ENCODE assay signal across 14 cellular contexts in the genomic region with DNA sequence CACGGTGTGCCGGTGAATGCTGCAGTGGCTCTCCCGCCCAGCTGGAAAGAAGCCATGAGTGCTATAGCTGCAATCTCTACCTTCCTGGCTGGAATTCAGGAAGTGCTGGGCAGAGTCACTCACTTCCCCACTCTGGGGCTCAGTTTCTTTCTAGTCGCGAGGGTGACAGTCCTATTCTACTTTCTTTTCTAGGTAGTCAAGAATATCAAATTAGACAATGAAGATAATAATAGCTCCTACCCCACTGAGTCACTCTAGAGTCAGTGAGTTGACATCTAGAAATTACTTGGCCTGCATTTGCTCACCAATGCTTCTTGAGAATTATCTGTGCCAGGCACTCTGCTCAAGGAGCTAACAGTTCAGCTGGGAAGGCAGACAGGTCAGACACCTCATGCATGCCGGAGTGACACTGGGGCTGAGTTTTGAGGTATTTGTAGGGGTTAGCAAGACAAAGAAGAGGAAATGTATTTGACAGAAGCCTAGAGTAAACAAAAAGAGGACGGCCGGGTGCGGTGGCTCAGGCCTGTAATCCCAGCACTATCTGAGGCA. TPM values are rescaled to one million over a fixed set of nuclear protein-coding genes. Genes with fewer than 3 reads are reported as not detected.
DNase-seq lines count a peak whose midpoint lies in the region; ATAC-seq, FAIRE-seq and TF ChIP-seq lines count a peak whose summit lies in the region.
"Had no signal": no experiment of that assay in that cellular context is flagged by ENCODE, and none has a peak within 500 bp of the region (broad histone marks: within the 10 kb centered on the region; RNA-seq: fewer than 3 reads in every experiment).

No MANE protein-coding gene starts in this region.

- H4K20me1 ChIP-seq in endothelial cell of umbilical vein (replicated peaks; ENCODE audit: control insufficient read depth, extremely low read depth, insufficient read depth, low read length): no peaks in the 10 kb centered on the region

- FAIRE-seq in endothelial cell of umbilical vein (lab: Jason Lieb, UNC) (peak; percentile 82), small intestine (lab: Jason Lieb, UNC) (no peak)

- peak overlapping the region; percentile 15 for H3K9ac ChIP-seq in endothelial cell of umbilical vein (replicated peaks; ENCODE audit: extremely low read depth, insufficient read depth, low read length)
- H3K9ac ChIP-seq: parathyroid adenoma had no signal

- no peaks in the 10 kb centered on the region for H3K9me3 ChIP-seq in RWPE2 (ENCODE audit: severe bottlenecking)
- no peaks in the 10 kb centered on the region for H3K9me3 ChIP-seq in endothelial cell of umbilical vein (replicated peaks; ENCODE audit: control insufficient read depth, insufficient read depth, low read length)
- H3K9me3 ChIP-seq in small intestine (ENCODE audit: control insufficient read depth, low read depth): no peaks in the 10 kb centered on the region
- H3K9me3 ChIP-seq: body of pancreas had no signal

- H3K79me2 ChIP-seq in endothelial cell of umbilical vein (ENCODE audit: control insufficient read depth, insufficient read depth, low read length): peaks cover 5% of the 10 kb centered on the region
- H3K79me2 ChIP-seq: parathyroid adenoma had no signal

- peak overlapping the region; percentile 87 for H3K27ac Mint-ChIP-seq in activated naive CD4-positive, alpha-beta T cell treated with anti-CD3 and anti-CD28 coated beads for 36 hours

- no peak overlapping the region for H3K4me3 ChIP-seq in RWPE2 (ENCODE audit: severe bottlenecking)
- peak overlapping the region in 1 of 3 experiments; percentile 2 for H3K4me3 ChIP-seq in endothelial cell of umbilical vein (replicated peaks in 1 of 3; ENCODE audit: insufficient read depth in 1 of 3, low read depth in 1 of 3, low read length in 3 of 3)
- H3K4me3 ChIP-seq in small intestine (ENCODE audit: low read depth in 1 of 2, low read length in 2 of 2): no peak overlapping the region
- H3K4me3 ChIP-seq: body of pancreas had no signal

- intact Hi-C loops in activated naive CD4-positive, alpha-beta T cell treated with anti-CD3 and anti-CD28 coated beads for 36 hours (cut with micrococcal nuclease): loop anchor here (10.0 kb wide), 1 partner anchor 499 kb away; a partner anchor contains a TSS
- intact Hi-C loops in endothelial cell of umbilical vein (cut with micrococcal nuclease): no loop called here
- intact Hi-C loops in Right ventricle myocardium superior (cut with DNase I): loop anchor here (5.0 kb wide), 1 partner anchor 246 kb away; a partner anchor contains a TSS

- peak overlapping the region; percentile 55 for H3K4me2 ChIP-seq in endothelial cell of umbilical vein (ENCODE audit: insufficient read depth, low read length)

- H3K4me3 Mint-ChIP-seq in activated naive CD4-positive, alpha-beta T cell treated with anti-CD3 and anti-CD28 coated beads for 36 hours: peak overlapping the region; percentile 63

- peak overlapping the region; percentile 5 for H2AFZ ChIP-seq in endothelial cell of umbilical vein (ENCODE audit: low read depth, low read length)
- H2AFZ ChIP-seq: parathyroid adenoma had no signal

- dilution Hi-C loops in endothelial cell of umbilical vein (cut with MboI; ENCODE audit: extremely low pct_ligation_motif_present, low sequenced_read_pairs): no loop called here

- ATAC-seq in RWPE2 (ENCODE audit: low read depth): no peak
- ATAC-seq in Right ventricle myocardium superior (ENCODE audit: poor library complexity): no peak
- ATAC-seq: body of pancreas, left cardiac atrium had no signal

- no peaks in the 10 kb centered on the region for H3K27me3 ChIP-seq in RWPE2 (ENCODE audit: insufficient read depth, poor library complexity, severe bottlenecking)
- H3K27me3 ChIP-seq in endothelial cell of umbilical vein (ENCODE audit: control insufficient read depth in 2 of 2, insufficient read depth in 2 of 2, low read length in 2 of 2): no peaks in the 10 kb centered on the region
- H3K27me3 ChIP-seq in small intestine (ENCODE audit: control insufficient read depth in 2 of 2, insufficient read depth in 2 of 2, low read length in 2 of 2): no peaks in the 10 kb centered on the region
- H3K27me3 ChIP-seq: body of pancreas had no signal

- H3K9me1 ChIP-seq in endothelial cell of umbilical vein (replicated peaks; ENCODE audit: control insufficient read depth, extremely low read depth, insufficient read depth, low read length): no peaks in the 10 kb centered on the region

- no TSS peak for BruUV-seq in endothelial cell of umbilical vein (replicated peaks; lab: Mats Ljungman, UMichigan)

- H3K36me3 Mint-ChIP-seq in activated naive CD4-positive, alpha-beta T cell treated with anti-CD3 and anti-CD28 coated beads for 36 hours (ENCODE audit: low read depth): peaks cover 67% of the 10 kb centered on the region

- TF ChIP-seq POLR2A in endothelial cell of umbilical vein (IDR thresholded peaks at IDR 0.05; ENCODE audit: low read depth, low read length): peak; percentile 19

- peak; percentile 68 for DNase-seq in activated naive CD4-positive, alpha-beta T cell treated with anti-CD3 and anti-CD28 coated beads for 36 hours
- DNase-seq in activated naive CD4-positive, alpha-beta T cell (lab: John Stamatoyannopoulos, UW): no peak
- DNase-seq in RWPE2 (ENCODE audit: low spot score) (no peak), endothelial cell of umbilical vein (ENCODE audit: low read depth, low spot score) (peak; percentile 42), small intestine (peak; percentile 62), NCI-H2171 (lab: John Stamatoyannopoulos, UW) (no peak), Right ventricle myocardium superior (no peak), ACHN (no peak)
- DNase-seq: body of pancreas, left cardiac atrium, NCI-H1048, NCI-H748 treated with DMSO at 0.1 percent for 48 hours had no signal

- H3K36me3 ChIP-seq in RWPE2 (ENCODE audit: low read depth): peaks cover 63% of the 10 kb centered on the region
- H3K36me3 ChIP-seq in endothelial cell of umbilical vein (ENCODE audit: control insufficient read depth in 2 of 2, extremely low read depth in 1 of 2, insufficient read depth in 2 of 2, low read length in 2 of 2): no peaks in the 10 kb centered on the region
- H3K36me3 ChIP-seq in small intestine (ENCODE audit: control insufficient read depth in 2 of 2, insufficient read depth in 2 of 2, low read length in 2 of 2): no peaks in the 10 kb centered on the region

- peaks cover 12% of the 10 kb centered on the region for H3K4me1 ChIP-seq in RWPE2 (ENCODE audit: insufficient read depth, poor library complexity, severe bottlenecking)
- peaks cover 33% of the 10 kb centered on the region for H3K4me1 ChIP-seq in endothelial cell of umbilical vein (ENCODE audit: control insufficient read depth, extremely low read depth, insufficient read depth, low read length)
- H3K4me1 ChIP-seq in small intestine (ENCODE audit: control insufficient read depth in 2 of 2, insufficient read depth in 1 of 2, low read depth in 1 of 2, low read length in 1 of 2): no peaks in the 10 kb centered on the region
- H3K4me1 ChIP-seq: parathyroid adenoma had no signal

- H3K4me1 Mint-ChIP-seq in activated naive CD4-positive, alpha-beta T cell treated with anti-CD3 and anti-CD28 coated beads for 36 hours (ENCODE audit: low read depth): peaks cover 79% of the 10 kb centered on the region

- H3K27ac ChIP-seq in RWPE2 (ENCODE audit: poor library complexity, severe bottlenecking) (peak overlapping the region; percentile 17), endothelial cell of umbilical vein (ENCODE audit: insufficient read depth, low read depth, low read length) (peak overlapping the region; percentile 44), small intestine (ENCODE audit: low read depth in 1 of 2, low read length in 1 of 2) (no peak overlapping the region)
- H3K27ac ChIP-seq: body of pancreas, parathyroid adenoma had no signal

- TF ChIP-seq CTCF in RWPE2 (IDR thresholded peaks at IDR 0.05; ENCODE audit: poor library complexity, severe bottlenecking): no peak
- no peak for TF ChIP-seq CTCF in endothelial cell of umbilical vein (IDR thresholded peaks at IDR 0.05; ENCODE audit: extremely low read depth in 1 of 2, insufficient read depth in 1 of 2, low read depth in 1 of 2, low read length in 2 of 2)

- no peaks in the 10 kb centered on the region for H3K9me3 Mint-ChIP-seq in activated naive CD4-positive, alpha-beta T cell treated with anti-CD3 and anti-CD28 coated beads for 36 hours

- WGBS in small intestine, 3 donors: 37 to 58% (median 45%) methylated on average over 9 of the region's 9 CpGs

- in situ Hi-C loops in ACHN (cut with HindIII; ENCODE audit: low pct_ligation_motif_present, low pct_unique_long_range_greater_than_20kb, low sequenced_read_pairs): no loop called here

- no peaks in the 10 kb centered on the region for H3K27me3 Mint-ChIP-seq in activated naive CD4-positive, alpha-beta T cell treated with anti-CD3 and anti-CD28 coated beads for 36 hours (ENCODE audit: low read depth)

- CTCF ChIA-PET in activated naive CD4-positive, alpha-beta T cell treated with anti-CD3 and anti-CD28 coated beads for 36 hours (lab: Charles Lee): interaction anchor here (0.8 to 2.0 kb wide), 4 partner anchors 18 to 254 kb away, joined by 3 to 14 read pairs (median 6); a partner anchor contains a TSS
- CTCF ChIA-PET in endothelial cell of umbilical vein (lab: Charles Lee): interaction anchor here (0.7 to 3.4 kb wide), 8 partner anchors 18 to 501 kb away, joined by 3 to 46 read pairs (median 8); a partner anchor contains a TSS

- POLR2A ChIA-PET in endothelial cell of umbilical vein (lab: Charles Lee): no interaction called here

RNA-seq across cellular contexts. Expression of a gene that starts 3.2 kb away (rescaled TPM):
- total RNA-seq in activated naive CD4-positive, alpha-beta T cell treated with anti-CD3 and anti-CD28 coated beads for 36 hours: 100 to 1,000 TPM in 1 of 2 experiments, 10 to 100 TPM in 1; 95.4 to 110 TPM
- total RNA-seq in endothelial cell of umbilical vein (30.4 and 34.5 TPM in 2 replicates), Right ventricle myocardium superior (0.59 TPM)
- polyA plus RNA-seq in endothelial cell of umbilical vein (37.4 and 51.0 TPM in 2 replicates), small intestine (10 to 100 TPM in 1 of 3 donors, 1 to 10 TPM in 2; 2.2 to 42.0 (median 4.7) TPM)
- polyA plus RNA-seq in endothelial cell of umbilical vein (2011; cell fraction: cytosol; rRNA removed): 38.9 and 40.2 TPM in 2 replicates
- 38.4 and 38.5 TPM in 2 replicates for polyA plus RNA-seq in endothelial cell of umbilical vein (2011; cell fraction: nucleus; rRNA removed)
- polyA plus RNA-seq in endothelial cell of umbilical vein (2012): 9.5 and 17.5 TPM in 2 replicates
- 24.9 and 25.2 TPM in 2 replicates for polyA minus RNA-seq in endothelial cell of umbilical vein
- polyA minus RNA-seq in endothelial cell of umbilical vein (2011; cell fraction: cytosol; rRNA and poly(A)+ RNA removed): 45.4 TPM
- polyA minus RNA-seq in endothelial cell of umbilical vein (2011; cell fraction: nucleus; rRNA and poly(A)+ RNA removed): 16.9 and 20.1 TPM in 2 replicates
- total RNA-seq: body of pancreas had no signal

RNA-seq across cellular contexts. Expression of a gene that starts 17.1 kb away (rescaled TPM):
- total RNA-seq in activated naive CD4-positive, alpha-beta T cell treated with anti-CD3 and anti-CD28 coated beads for 36 hours: 1 to 10 TPM; 3.2 to 3.8 TPM
- total RNA-seq in endothelial cell of umbilical vein (0.51 and 0.81 TPM in 2 replicates), Right ventricle myocardium superior (1.2 TPM)
- polyA plus RNA-seq in endothelial cell of umbilical vein (0.19 and 0.27 TPM in 2 replicates), small intestine (1 to 10 TPM in 1 of 3 donors, under 1 TPM in 1, not detected in 1; 0.54 to 1.3 TPM)
- polyA plus RNA-seq in endothelial cell of umbilical vein (2011; cell fraction: cytosol; rRNA removed): 0.08 and 0.11 TPM in 2 replicates
- 1.2 and 1.3 TPM in 2 replicates for polyA plus RNA-seq in endothelial cell of umbilical vein (2011; cell fraction: nucleus; rRNA removed)
- polyA plus RNA-seq in endothelial cell of umbilical vein (2012): 0.08 TPM in 1 of 2 replicates, not detected in the other
- polyA minus RNA-seq in endothelial cell of umbilical vein: 0.17 and 0.34 TPM in 2 replicates
- not detected for polyA minus RNA-seq in endothelial cell of umbilical vein (2011; cell fraction: cytosol; rRNA and poly(A)+ RNA removed)
- polyA minus RNA-seq in endothelial cell of umbilical vein (2011; cell fraction: nucleus; rRNA and poly(A)+ RNA removed): 0.29 and 0.38 TPM in 2 replicates
- total RNA-seq: body of pancreas had no signal

RNA-seq across cellular contexts. Expression of a gene that starts 25.5 kb away (rescaled TPM):
- total RNA-seq in activated naive CD4-positive, alpha-beta T cell treated with anti-CD3 and anti-CD28 coated beads for 36 hours: 1 to 10 TPM; 1.0 to 1.5 TPM
- total RNA-seq in endothelial cell of umbilical vein: 0.18 TPM in 1 of 2 replicates, not detected in the other
- 0.05 and 0.08 TPM in 2 replicates for polyA plus RNA-seq in endothelial cell of umbilical vein
- 0.05 and 0.11 TPM in 2 replicates for polyA plus RNA-seq in endothelial cell of umbilical vein (2011; cell fraction: cytosol; rRNA removed)
- polyA plus RNA-seq in endothelial cell of umbilical vein (2011; cell fraction: nucleus; rRNA removed): 0.05 and 0.11 TPM in 2 replicates
- 0.19 and 0.57 TPM in 2 replicates for polyA plus RNA-seq in endothelial cell of umbilical vein (2012)
- polyA minus RNA-seq in endothelial cell of umbilical vein: 0.19 TPM in 1 of 2 replicates, not detected in the other
- 0.41 TPM for polyA minus RNA-seq in endothelial cell of umbilical vein (2011; cell fraction: cytosol; rRNA and poly(A)+ RNA removed)
- polyA minus RNA-seq in endothelial cell of umbilical vein (2011; cell fraction: nucleus; rRNA and poly(A)+ RNA removed): 0.10 TPM in 1 of 2 replicates, not detected in the other
- polyA plus RNA-seq in small intestine: 1 to 10 TPM in 1 of 3 donors, under 1 TPM in 1, not detected in 1; 0.81 to 1.2 TPM
- 0.08 TPM for total RNA-seq in Right ventricle myocardium superior

RNA-seq across cellular contexts. Expression of a gene that starts 28.9 kb away (rescaled TPM):
- total RNA-seq in activated naive CD4-positive, alpha-beta T cell treated with anti-CD3 and anti-CD28 coated beads for 36 hours: 1 to 10 TPM; 1.7 to 1.8 TPM
- total RNA-seq in endothelial cell of umbilical vein: not detected in 2 replicates
- not detected in 2 replicates for polyA plus RNA-seq in endothelial cell of umbilical vein
- not detected in 2 replicates for polyA plus RNA-seq in endothelial cell of umbilical vein (2011; cell fraction: cytosol; rRNA removed)
- polyA plus RNA-seq in endothelial cell of umbilical vein (2011; cell fraction: nucleus; rRNA removed): not detected in 2 replicates
- not detected in 2 replicates for polyA plus RNA-seq in endothelial cell of umbilical vein (2012)
- not detected in 2 replicates for polyA minus RNA-seq in endothelial cell of umbilical vein
- polyA minus RNA-seq in endothelial cell of umbilical vein (2011; cell fraction: cytosol; rRNA and poly(A)+ RNA removed): not detected
- not detected in 2 replicates for polyA minus RNA-seq in endothelial cell of umbilical vein (2011; cell fraction: nucleus; rRNA and poly(A)+ RNA removed)
- under 1 TPM in 1 of 3 donors, not detected in 2; 0.04 TPM for polyA plus RNA-seq in small intestine
- total RNA-seq in Right ventricle myocardium superior: 6.4 TPM
- total RNA-seq: body of pancreas, urinary bladder had no signal
- polyA plus RNA-seq: urinary bladder had no signal

Comparison
In these comparisons a context has a peak if more than half of its experiments do, and no peak if none do; other contexts are left out.
1. DNase-seq: peak in activated naive CD4-positive, alpha-beta T cell treated with anti-CD3 and anti-CD28 coated beads for 36 hours (single experiment), endothelial cell of umbilical vein (single experiment) and small intestine (single experiment); none in activated naive CD4-positive, alpha-beta T cell (0 of 4), RWPE2 (single experiment), NCI-H2171 (single experiment), Right ventricle myocardium superior (single experiment) and ACHN (single experiment).
2. H3K27ac ChIP-seq: peak in RWPE2 (single experiment) and endothelial cell of umbilical vein (single experiment); none in small intestine (0 of 2).
3. RNA of a gene that starts 3.2 kb away (total RNA-seq): 95.4 to 110 TPM in activated naive CD4-positive, alpha-beta T cell treated with anti-CD3 and anti-CD28 coated beads for 36 hours and 30.4 to 34.5 TPM in endothelial cell of umbilical vein; 0.59 TPM in Right ventricle myocardium superior (single experiment); every median in the first group is over 10 times any median in the second.